ENCODE assay signal across 20 cellular contexts in genomic region chr2:159003555-159003954, GRCh38. TPM values are rescaled to one million over a fixed set of nuclear protein-coding genes. Genes with fewer than 3 reads are reported as not detected.
DNase-seq lines count a peak whose midpoint lies in the region; ATAC-seq, FAIRE-seq and TF ChIP-seq lines count a peak whose summit lies in the region.
"Had no signal": no experiment of that assay in that cellular context is flagged by ENCODE, and none has a peak within 500 bp of the region (broad histone marks: within the 10 kb centered on the region; RNA-seq: fewer than 3 reads in every experiment).

No MANE protein-coding gene starts in this region.

- H3K4me3 ChIP-seq in GM23248 (no peak overlapping the region), KMS-11 (IDR thresholded peaks at IDR 0.05; ENCODE audit: insufficient read depth, low read depth, low read length) (no peak overlapping the region), K562 (no peak overlapping the region), trophoblast cell (ENCODE audit: low read depth, low read length) (no peak overlapping the region)
- no peak overlapping the region for H3K4me3 ChIP-seq in CD8-positive, alpha-beta memory T cell (ENCODE audit: low read length)
- H3K4me3 ChIP-seq: BLaER1 treated with 17β-estradiol and CSF1 and Interleukin-3, amounts not matched to agents 10 nM and 100 nM had no signal

- peaks cover 26% of the 10 kb centered on the region for H3F3A ChIP-seq in GM23248 (ENCODE audit: insufficient read depth)

- peaks cover 0 to 4% (median 3%) of the 10 kb centered on the region in 5 donors for H3K9me3 Mint-ChIP-seq in CD8-positive, alpha-beta memory T cell

- peaks cover 0 to 4% (median 0%) of the 10 kb centered on the region in 3 donors for H3K4me1 Mint-ChIP-seq in CD8-positive, alpha-beta memory T cell

- no peak overlapping the region for H3K4me3 Mint-ChIP-seq in CD8-positive, alpha-beta memory T cell
- H3K4me3 Mint-ChIP-seq: CD4-positive, alpha-beta memory T cell; IgD-negative memory B cell had no signal

- no peak overlapping the region for H4K8ac ChIP-seq in trophoblast cell (ENCODE audit: low read depth, low read length)

- no peak overlapping the region for H3K18ac ChIP-seq in trophoblast cell (ENCODE audit: low read length)

- H3K9me2 ChIP-seq in GM23248 (ENCODE audit: insufficient read depth): no peaks in the 10 kb centered on the region

- H3K27ac ChIP-seq in GM23248 (no peak overlapping the region), KMS-11 (peak overlapping the region; percentile 78), K562 (ENCODE audit: extremely low read depth, low read depth, low read length) (no peak overlapping the region), trophoblast cell (ENCODE audit: low read depth, low read length) (no peak overlapping the region)
- H3K27ac ChIP-seq in CD8-positive, alpha-beta memory T cell (ENCODE audit: low read depth, low read length): no peak overlapping the region
- H3K27ac ChIP-seq: BLaER1 treated with 17β-estradiol and CSF1 and Interleukin-3, amounts not matched to agents 10 nM and 100 nM had no signal

- no peak overlapping the region for H3K14ac ChIP-seq in trophoblast cell (ENCODE audit: low read length)

- TF ChIP-seq CTCF in KMS-11 (conservative IDR thresholded peaks at IDR 0.05; ENCODE audit: low read depth, low read length): no peak
- TF ChIP-seq CTCF in K562 (IDR thresholded peaks at IDR 0.05 in 2 of 3, conservative IDR thresholded peaks at IDR 0.05 in 1 of 3; ENCODE audit: insufficient read depth in 2 of 3, low read depth in 1 of 3, low read length in 3 of 3): no peak

- H3K36me3 Mint-ChIP-seq in CD8-positive, alpha-beta memory T cell: peaks cover 0 to 8% (median 0%) of the 10 kb centered on the region in 3 donors
- H3K36me3 Mint-ChIP-seq: CD4-positive, alpha-beta memory T cell; IgD-negative memory B cell had no signal

- H2AFZ ChIP-seq in GM23248 (no peak overlapping the region), KMS-11 (ENCODE audit: low read depth) (no peak overlapping the region), K562 (ENCODE audit: low read depth, low read length) (no peak overlapping the region), trophoblast cell (ENCODE audit: insufficient read depth, low read length, poor library complexity) (no peak overlapping the region)

- CTCF ChIA-PET in K562 (lab: Yijun Ruan, JAX; ENCODE audit: low intra/inter-chr PET ratio): no interaction called here
- CTCF ChIA-PET in CD8-positive, alpha-beta memory T cell (lab: Charles Lee): no interaction called here

- no peak for TF ChIP-seq RAD21 in K562 (CRISPR knock-in tag; conservative IDR thresholded peaks at IDR 0.05 in 1 of 2, IDR thresholded peaks at IDR 0.05 in 1 of 2)

- H2BK12ac ChIP-seq in trophoblast cell (ENCODE audit: low read length): no peak overlapping the region

- H2BK5ac ChIP-seq in trophoblast cell (ENCODE audit: low read depth, low read length, poor library complexity): no peak overlapping the region

- H4K91ac ChIP-seq in trophoblast cell (ENCODE audit: low read depth, low read length): no peak overlapping the region

- in situ Hi-C loops in GM23248 (cut with MboI) (no loop called here), K562 (cut with MboI) (no loop called here)

- TF ChIP-seq POLR2A in K562 (conservative IDR thresholded peaks at IDR 0.05): no peak

- H3K4me1 ChIP-seq in GM23248 (ENCODE audit: insufficient read depth) (peaks cover 27% of the 10 kb centered on the region), KMS-11 (ENCODE audit: low read depth, poor library complexity, severe bottlenecking) (peaks cover 62% of the 10 kb centered on the region), K562 (replicated peaks in 1 of 2; ENCODE audit: control insufficient read depth in 2 of 2, insufficient read depth in 2 of 2, low read length in 2 of 2) (no peaks in the 10 kb centered on the region), trophoblast cell (ENCODE audit: control insufficient read depth in 1 of 2, insufficient read depth in 2 of 2, low read length in 2 of 2) (peaks cover 20 to 24% of the 10 kb centered on the region in 2 experiments)
- no peaks in the 10 kb centered on the region for H3K4me1 ChIP-seq in CD8-positive, alpha-beta memory T cell (ENCODE audit: insufficient read depth, low read length)

- no TSS peak for BruUV-seq in K562 (replicated peaks; lab: Mats Ljungman, UMichigan)

- H4K20me1 ChIP-seq in GM23248 (ENCODE audit: insufficient read depth) (no peaks in the 10 kb centered on the region), KMS-11 (ENCODE audit: insufficient read depth) (0 out of 2 replicates have a peak, but pooled peaks cover 4% of the 10 kb centered on the region), K562 (replicated peaks; ENCODE audit: control insufficient read depth, insufficient read depth, low read length) (no peaks in the 10 kb centered on the region)
- H4K20me1 ChIP-seq: BLaER1 treated with 17β-estradiol and CSF1 and Interleukin-3, amounts not matched to agents 10 nM and 100 nM had no signal

- no peak overlapping the region for H2AK5ac ChIP-seq in trophoblast cell (ENCODE audit: low read length)

- peak; percentile 81 for ATAC-seq in K562

- H3K4me2 ChIP-seq in GM23248 (ENCODE audit: unreplicated experiment): no peak overlapping the region
- H3K4me2 ChIP-seq in KMS-11: peak overlapping the region; percentile 93
- peak overlapping the region; percentile 25 for H3K4me2 ChIP-seq in K562 (ENCODE audit: insufficient read depth, low read length)
- H3K4me2 ChIP-seq in trophoblast cell (ENCODE audit: low read length): no peak overlapping the region

- H3K36me3 ChIP-seq in GM23248 (ENCODE audit: low read depth) (no peaks in the 10 kb centered on the region), KMS-11 (ENCODE audit: insufficient read depth) (no peaks in the 10 kb centered on the region), K562 (ENCODE audit: control insufficient read depth, insufficient read depth, low read length) (no peaks in the 10 kb centered on the region), trophoblast cell (ENCODE audit: control insufficient read depth in 1 of 2, insufficient read depth in 2 of 2, low read length in 2 of 2) (peaks cover 10 to 16% of the 10 kb centered on the region in 2 experiments)
- H3K36me3 ChIP-seq in CD8-positive, alpha-beta memory T cell (ENCODE audit: insufficient read depth, low read length): no peaks in the 10 kb centered on the region

- H3K79me2 ChIP-seq in GM23248 (ENCODE audit: insufficient read depth) (peaks cover 52% of the 10 kb centered on the region), KMS-11 (ENCODE audit: insufficient read depth, low read depth) (peaks cover 70% of the 10 kb centered on the region), K562 (ENCODE audit: control insufficient read depth, insufficient read depth, low read length) (no peaks in the 10 kb centered on the region), trophoblast cell (ENCODE audit: control insufficient read depth, insufficient read depth, low read length, poor library complexity) (no peaks in the 10 kb centered on the region)

- H2BK120ac ChIP-seq in trophoblast cell (ENCODE audit: insufficient read depth, low read length, poor library complexity): no peak overlapping the region

- no peak overlapping the region for H4K12ac ChIP-seq in trophoblast cell (ENCODE audit: low read depth, low read length)

- H3K27me3 Mint-ChIP-seq in CD8-positive, alpha-beta memory T cell: peaks cover 2 to 4% of the 10 kb centered on the region in 2 donors

- H3K27me3 ChIP-seq in GM23248 (replicated peaks; ENCODE audit: insufficient read depth) (no peaks in the 10 kb centered on the region), KMS-11 (ENCODE audit: insufficient read depth, low read depth) (no peaks in the 10 kb centered on the region), K562 (ENCODE audit: control insufficient read depth in 2 of 2, insufficient read depth in 2 of 2, low read length in 2 of 2) (peaks cover 20 to 26% of the 10 kb centered on the region in 2 experiments; a peak in 3 of 5 replicates), trophoblast cell (ENCODE audit: insufficient read depth, low read length) (no peaks in the 10 kb centered on the region)
- no peaks in the 10 kb centered on the region for H3K27me3 ChIP-seq in CD8-positive, alpha-beta memory T cell (ENCODE audit: insufficient read depth, low read length, poor library complexity, severe bottlenecking)
- H3K27me3 ChIP-seq: BLaER1 treated with 17β-estradiol and CSF1 and Interleukin-3, amounts not matched to agents 10 nM and 100 nM had no signal

- 85 to 88% methylated on average over 13 of the region's 13 CpGs for WGBS in GM23248 (ENCODE audit: low coverage in 1 of 2, low lambda C conversion rate in 2 of 2, missing lambda C conversion rate in 2 of 2), 2 experiments
- WGBS in K562 (ENCODE audit: insufficient coverage, low coverage, missing lambda C conversion rate): 2% methylated on average over 13 of the region's 13 CpGs
- no CpG with 5 or more reads among the region's 13 CpGs for WGBS in trophoblast cell (ENCODE audit: extremely low coverage, insufficient coverage, insufficient read length)

- intact Hi-C loops in K562 (cut with micrococcal nuclease): no loop called here

- no peak overlapping the region for H3K4ac ChIP-seq in trophoblast cell (ENCODE audit: low read depth, low read length)

- peak; percentile 34 for DNase-seq in GM23248
- DNase-seq in K562 (ENCODE audit: extremely low read depth in 1 of 4, low spot score in 3 of 4): peak in 1 of 4 experiments; percentile 15
- DNase-seq in trophoblast cell: peak; percentile 41 to 63
- no peak for DNase-seq in amygdala (lab: John Stamatoyannopoulos, UW)
- no peak for DNase-seq in NOMO-1 treated with dmso at 0.1 percent for 144 hours (lab: John Stamatoyannopoulos, UW; ENCODE audit: unreplicated experiment)
- no peak for DNase-seq in CD8-positive, alpha-beta memory T cell
- DNase-seq: CD4-positive, alpha-beta memory T cell; EL; GF-D8; Kasumi-1; NCI-H1694 treated with DMSO at 0.1 percent for 48 hours; NCI-H2081 treated with DMSO at 0.1 percent for 48 hours; NCI-H2171 treated with DMSO at 0.1 percent for 48 hours; NCI-H524 treated with DMSO at 0.1 percent for 48 hours; OCI-M1; Right ventricle myocardium superior had no signal

- H3K9ac ChIP-seq in GM23248 (no peak overlapping the region), KMS-11 (no peak overlapping the region; the same call in 1 of the 2 replicates), K562 (ENCODE audit: insufficient read depth in 1 of 2, low read depth in 2 of 2, low read length in 2 of 2) (no peak overlapping the region), trophoblast cell (ENCODE audit: low read length) (no peak overlapping the region)
- H3K9ac ChIP-seq: BLaER1 treated with 17β-estradiol and CSF1 and Interleukin-3, amounts not matched to agents 10 nM and 100 nM had no signal

- no peak for FAIRE-seq in K562 (lab: Jason Lieb, UNC)
- FAIRE-seq: RCC 7860 had no signal

- POLR2A ChIA-PET in K562 (lab: Yijun Ruan, JAX): interaction anchor here (0.7 to 2.7 kb wide), 2 partner anchors 12 to 332 kb away, joined by 4 to 11 read pairs; no protein-coding TSS in a partner anchor
- POLR2A ChIA-PET in CD8-positive, alpha-beta memory T cell (lab: Charles Lee): no interaction called here

- H3K79me1 ChIP-seq in trophoblast cell (ENCODE audit: low read length): peaks cover 7% of the 10 kb centered on the region

- no peak for TF ChIP-seq EP300 in K562 (IDR thresholded peaks at IDR 0.05; ENCODE audit: low read length)

- peak overlapping the region in 1 of 8 donors; percentile 64 for H3K27ac Mint-ChIP-seq in CD8-positive, alpha-beta memory T cell
- H3K27ac Mint-ChIP-seq: CD4-positive, alpha-beta memory T cell; IgD-negative memory B cell had no signal

- H3K23ac ChIP-seq in trophoblast cell (ENCODE audit: low read length): no peak overlapping the region

- H3K9me1 ChIP-seq in K562 (ENCODE audit: control insufficient read depth, insufficient read depth, low read length): no peaks in the 10 kb centered on the region

- H3K9me3 ChIP-seq in GM23248 (ENCODE audit: low read depth): no peaks in the 10 kb centered on the region
- no peaks in the 10 kb centered on the region for H3K9me3 ChIP-seq in K562 (replicated peaks; ENCODE audit: control insufficient read depth, insufficient read depth, low read depth, low read length)
- peaks cover 5% of the 10 kb centered on the region for H3K9me3 ChIP-seq in trophoblast cell (ENCODE audit: insufficient read depth, low read depth, low read length)
- no peaks in the 10 kb centered on the region for H3K9me3 ChIP-seq in CD8-positive, alpha-beta memory T cell (ENCODE audit: low read length)

RNA-seq across cellular contexts. Expression of gene TANC1, which starts 35.1 kb away (rescaled TPM):
- total RNA-seq in GM23248 (2014; rRNA removed; shearing (Covaris generic)): 12.1 and 16.3 TPM in 2 replicates
- 7.6 and 8.2 TPM in 2 replicates for polyA plus RNA-seq in GM23248 (2016; fragmentation: Nextera tagmentation; extraction: Ambion mirVana)
- total RNA-seq in K562 (2011; cell fraction: chromatin; rRNA removed; ENCODE audit: low replicate concordance): 0.39 and 0.53 TPM in 2 replicates
- total RNA-seq in K562 (2011; cell fraction: nucleolus; rRNA removed): 0.13 and 0.33 TPM in 2 replicates
- 0.22 and 0.31 TPM in 2 replicates for total RNA-seq in K562 (2011; cell fraction: nucleoplasm; rRNA removed)
- total RNA-seq in K562 (2014; rRNA removed): under 0.01 and 0.04 TPM in 2 replicates
- 0.06 and 0.07 TPM in 2 replicates for total RNA-seq in K562 (2014; rRNA removed; fragmentation: Illumina TruSeq; extraction: Trizol)
- total RNA-seq in K562 (2015; rRNA removed; fragmentation: Illumina TruSeq; extraction: Trizol): 0.07 and 0.15 TPM in 2 replicates
- 0.13 and 0.20 TPM in 2 replicates for total RNA-seq in K562 (2021)
- 0.14 and 0.18 TPM in 2 replicates for polyA plus RNA-seq in K562 (2011; rRNA removed)
- 0.06 and 0.12 TPM in 2 replicates for polyA plus RNA-seq in K562 (2011; cell fraction: cytosol; rRNA removed)
- 0.42 and 0.74 TPM in 2 replicates for polyA plus RNA-seq in K562 (2011; cell fraction: nucleus; rRNA removed)
- 0.18 and 0.22 TPM in 2 replicates for polyA plus RNA-seq in K562 (2012)
- 0.03 and 0.07 TPM in 2 replicates for polyA plus RNA-seq in K562 (2014; fragmentation: Illumina TruSeq; extraction: Trizol)
- polyA plus RNA-seq in K562 (2014; fragmentation: Nextera tagmentation; extraction: Ambion mirVana): under 1 TPM in 1 of 2 experiments, not detected in 1; 0.03 TPM
- polyA plus RNA-seq in K562 (2014; rRNA removed): 0.03 and 0.05 TPM in 2 replicates
- polyA minus RNA-seq in K562 (2011; rRNA and poly(A)+ RNA removed): 0.39 and 0.45 TPM in 2 replicates
- 0.29 and 0.64 TPM in 2 replicates for polyA minus RNA-seq in K562 (2011; cell fraction: cytosol; rRNA and poly(A)+ RNA removed)
- 0.33 and 0.40 TPM in 2 replicates for polyA minus RNA-seq in K562 (2011; cell fraction: nucleus; rRNA and poly(A)+ RNA removed)
- polyA plus RNA-seq in trophoblast cell (2013): 20.5 and 20.8 TPM in 2 replicates
- total RNA-seq in CD8-positive, alpha-beta memory T cell: under 1 TPM; 0.11 to 0.13 TPM
- polyA plus RNA-seq in CD8-positive, alpha-beta memory T cell: 0.64 TPM

Comparison
In these comparisons a context has a peak if more than half of its experiments do, and no peak if none do; other contexts are left out.
1. DNase-seq: peak in GM23248 (single experiment) and trophoblast cell (2 of 2); none in amygdala (0 of 56), NOMO-1 treated with dmso at 0.1 percent for 144 hours (single experiment) and CD8-positive, alpha-beta memory T cell (0 of 5).
2. H3K4me2 ChIP-seq: peak in KMS-11 (single experiment) and K562 (single experiment); none in GM23248 (single experiment) and trophoblast cell (single experiment).